In the genomic region with DNA sequence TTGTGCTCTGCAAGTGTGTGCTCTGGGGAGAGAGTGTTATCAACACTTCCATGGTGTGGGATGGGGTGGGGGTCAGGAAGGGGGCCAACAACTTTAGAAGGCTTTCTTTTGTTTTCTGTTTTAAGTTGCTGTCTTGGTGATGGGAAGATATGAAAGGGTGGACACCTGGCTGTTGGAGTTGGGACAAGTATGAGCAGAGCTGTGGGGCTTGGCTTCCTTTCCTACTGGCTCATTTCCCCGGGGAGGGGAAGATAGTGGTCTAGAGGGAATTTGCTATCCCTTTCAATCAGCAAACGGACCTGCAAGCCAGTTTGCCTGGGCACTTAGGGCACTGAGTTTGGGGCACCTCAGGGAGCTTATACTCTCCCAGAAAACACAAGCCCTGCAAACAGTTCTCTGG, we compare ENCODE assay signal across 21 cellular contexts. TPM values are rescaled to one million over a fixed set of nuclear protein-coding genes. Genes with fewer than 3 reads are reported as not detected.
DNase-seq lines count a peak whose midpoint lies in the region; ATAC-seq, FAIRE-seq and TF ChIP-seq lines count a peak whose summit lies in the region.
"Had no signal": no experiment of that assay in that cellular context is flagged by ENCODE, and none has a peak within 500 bp of the region (broad histone marks: within the 10 kb centered on the region; RNA-seq: fewer than 3 reads in every experiment).

No MANE protein-coding gene starts in this region.

- no peak overlapping the region for H2AFZ ChIP-seq in HepG2 (ENCODE audit: low read length)
- H2AFZ ChIP-seq: GM23248 had no signal

- no peak overlapping the region; the same call in 1 of the 2 replicates for H3K9ac ChIP-seq in HepG2 (ENCODE audit: insufficient read depth, low read depth, low read length)
- H3K9ac ChIP-seq: GM23248 had no signal

- H3K27me3 ChIP-seq in HepG2 (ENCODE audit: control insufficient read depth in 1 of 2, insufficient read depth in 2 of 2, low read length in 2 of 2) (peaks cover 0 to 11% of the 10 kb centered on the region in 2 experiments; a peak in 2 of 5 replicates), right lobe of liver (no peaks in the 10 kb centered on the region), uterus (no peaks in the 10 kb centered on the region)

- H3K9me3 Mint-ChIP-seq in brain (peaks cover 0 to 4% (median 0%) of the 10 kb centered on the region in 5 experiments), memory B cell (no peaks in the 10 kb centered on the region)

- ATAC-seq in HepG2 (no peak), right lobe of liver (no peak), memory B cell (ENCODE audit: low read depth) (no peak), HG03159 (IDR thresholded peaks at IDR 0.05; ENCODE audit: unreplicated experiment) (no peak), GM18517 (IDR thresholded peaks at IDR 0.05; ENCODE audit: unreplicated experiment) (no peak)
- ATAC-seq: GM12878 had no signal

- TF ChIP-seq CTCF in HepG2 (CRISPR knock-in tag; IDR thresholded peaks at IDR 0.05): no peak
- no peak for TF ChIP-seq CTCF in right lobe of liver (IDR thresholded peaks at IDR 0.05)
- no peak for TF ChIP-seq CTCF in brain (conservative IDR thresholded peaks at IDR 0.05)
- TF ChIP-seq CTCF in uterus (IDR thresholded peaks at IDR 0.05): no peak

- H3K4me1 ChIP-seq in HepG2 (ENCODE audit: insufficient read depth, low read length) (peaks cover 93% of the 10 kb centered on the region), right lobe of liver (peaks cover 0 to 25% (median 12%) of the 10 kb centered on the region in 4 donors), uterus (peaks cover 6 to 7% of the 10 kb centered on the region in 2 donors)

- no peak for FAIRE-seq in HepG2 (lab: Jason Lieb, UNC)
- FAIRE-seq: A204.1, GM12878 had no signal

- H3K36me3 Mint-ChIP-seq in brain (no peaks in the 10 kb centered on the region), memory B cell (no peaks in the 10 kb centered on the region)

- H3K36me3 ChIP-seq in HepG2 (replicated peaks in 1 of 2; ENCODE audit: control insufficient read depth in 1 of 2, insufficient read depth in 2 of 2, low read length in 2 of 2): no peaks in the 10 kb centered on the region
- H3K36me3 ChIP-seq in right lobe of liver: no peaks in the 10 kb centered on the region
- no peaks in the 10 kb centered on the region for H3K36me3 ChIP-seq in uterus

- H3K27ac ChIP-seq in HepG2 (ENCODE audit: extremely low read length, insufficient read depth, low read length): no peak overlapping the region
- no peak overlapping the region for H3K27ac ChIP-seq in right lobe of liver
- H3K27ac ChIP-seq in uterus: peak overlapping the region; percentile 91 to 98
- H3K27ac ChIP-seq: C4-2B, GM23248 had no signal

- 0% methylated on average over 1 of the region's 2 CpGs for WGBS in HepG2 (ENCODE audit: low lambda C conversion rate)
- WGBS in right lobe of liver (ENCODE audit: insufficient coverage, low coverage, low lambda C conversion rate, missing lambda C conversion rate): 24% methylated on average over 2 of the region's 2 CpGs

- no TSS peak for BruUV-seq in HepG2 (replicated peaks; lab: Mats Ljungman, UMichigan)

- TF ChIP-seq EP300 in HepG2 (IDR thresholded peaks at IDR 0.05; ENCODE audit: low read depth in 2 of 2, low read length in 2 of 2) (no peak), HepG2 (CRISPR knock-in tag; IDR thresholded peaks at IDR 0.05; ENCODE audit: borderline replicate concordance) (no peak)

- POLR2A ChIA-PET in HepG2 (lab: Yijun Ruan, JAX): interaction anchor here (1.7 to 2.2 kb wide), 2 partner anchors 16 to 19 kb away, joined by 6 to 28 read pairs; partner anchors contain the start of gene IER5

- in situ Hi-C loops in HepG2 (cut with HindIII; ENCODE audit: extremely low pct_ligation_motif_present, low pct_unique_long_range_greater_than_20kb): no loop called here

- CTCF ChIA-PET in HepG2 (lab: Yijun Ruan, JAX; ENCODE audit: low intra/inter-chr PET ratio, low total read pairs): no interaction called here

- H3K27me3 Mint-ChIP-seq in brain (peaks cover 7% of the 10 kb centered on the region), memory B cell (no peaks in the 10 kb centered on the region)

- intact Hi-C loops in HepG2 (cut with micrococcal nuclease; ENCODE audit: unreplicated experiment): no loop called here
- intact Hi-C loops in right lobe of liver (cut with DNase I): no loop called here
- intact Hi-C loops in uterus (cut with DNase I; ENCODE audit: low total_unique reads): no loop called here

- H3K27ac Mint-ChIP-seq in brain (peak overlapping the region in 4 of 5 experiments; percentile 36 to 99 (median 90)), memory B cell (peak overlapping the region; percentile 88)

- H3K79me2 ChIP-seq in HepG2 (ENCODE audit: insufficient read depth, low read length): no peaks in the 10 kb centered on the region

- TF ChIP-seq RAD21 in HepG2 (CRISPR knock-in tag; IDR thresholded peaks at IDR 0.05): no peak

- no peak for TF ChIP-seq POLR2A in HepG2 (IDR thresholded peaks at IDR 0.05; ENCODE audit: insufficient read depth in 1 of 2, low read depth in 2 of 2, low read length in 2 of 2)
- no peak for TF ChIP-seq POLR2A in right lobe of liver (IDR thresholded peaks at IDR 0.05)
- no peak for TF ChIP-seq POLR2A in uterus (IDR thresholded peaks at IDR 0.05)

- peak overlapping the region; percentile 62 for H3K4me2 ChIP-seq in HepG2 (ENCODE audit: low read depth, low read length)

- H3K4me3 ChIP-seq in HepG2 (replicated peaks in 1 of 3; ENCODE audit: insufficient read depth in 1 of 3, low read depth in 2 of 3, low read length in 3 of 3) (0 out of 6 replicates have a peak overlapping the region, but pooled peaks of 1 of the 3 experiments have one; percentile 3), right lobe of liver (no peak overlapping the region), uterus (no peak overlapping the region)
- H3K4me3 ChIP-seq: GM12878, GM23248 had no signal

- DNase-seq in HepG2 (ENCODE audit: low spot score) (no peak), right lobe of liver (no peak), memory B cell (ENCODE audit: low spot score in 2 of 2) (no peak), uterus (no peak), NCI-H345 treated with DMSO at 0.1 percent for 48 hours (lab: John Stamatoyannopoulos, UW; ENCODE audit: unreplicated experiment) (no peak)
- DNase-seq: DMS 273 treated with DMSO at 0.1 percent for 48 hours, GDM1, GM23248, HCEC 1CT, MM.1S, NCI-H1105, NCI-H1694 treated with DMSO at 0.1 percent for 48 hours, NCI-H2107, NCI-H2227 treated with DMSO at 0.1 percent for 48 hours, NCI-H524 treated with DMSO at 0.1 percent for 48 hours had no signal

- H4K20me1 ChIP-seq in HepG2 (ENCODE audit: insufficient read depth, low read length): no peaks in the 10 kb centered on the region

- peak overlapping the region in 2 of 5 experiments; percentile 33 to 81 for H3K4me3 Mint-ChIP-seq in brain
- no peak overlapping the region for H3K4me3 Mint-ChIP-seq in memory B cell

- peaks cover 92% of the 10 kb centered on the region for H3K4me1 Mint-ChIP-seq in brain
- peaks cover 34% of the 10 kb centered on the region for H3K4me1 Mint-ChIP-seq in memory B cell

- H3K9me3 ChIP-seq in HepG2 (ENCODE audit: low read length) (no peaks in the 10 kb centered on the region), right lobe of liver (no peaks in the 10 kb centered on the region), uterus (no peaks in the 10 kb centered on the region)

RNA-seq across cellular contexts. Expression of gene IER5, which starts 19.2 kb away (rescaled TPM):
- total RNA-seq in HepG2 (2016; rRNA removed; fragmentation: Illumina TruSeq; extraction: Trizol) (3.0 and 3.5 TPM in 2 replicates), right lobe of liver (1 to 10 TPM; 2.0 to 6.2 (median 3.4) TPM), uterus (10 to 100 TPM; 19.4 to 34.8 (median 24.2) TPM)
- total RNA-seq in HepG2 (2016; cell fraction: cytosol; rRNA removed; fragmentation: Illumina TruSeq; extraction: Trizol; ENCODE audit: low read depth): 0.71 and 0.81 TPM in 2 replicates
- total RNA-seq in HepG2 (2016; cell fraction: insoluble cytoplasmic fraction; rRNA removed; fragmentation: Illumina TruSeq; extraction: Trizol): 2.3 and 3.4 TPM in 2 replicates
- total RNA-seq in HepG2 (2016; cell fraction: membrane; rRNA removed; fragmentation: Illumina TruSeq; extraction: Trizol): 2.1 and 2.2 TPM in 2 replicates
- 3.7 and 4.2 TPM in 2 replicates for total RNA-seq in HepG2 (2016; cell fraction: nucleus; rRNA removed; fragmentation: Illumina TruSeq; extraction: Trizol)
- polyA plus RNA-seq in HepG2 (2011; rRNA removed) (2.5 and 3.1 TPM in 2 replicates), brain (ENCODE audit: insufficient read depth, low read depth, low replicate concordance) (12.4 TPM)
- 2.4 and 2.6 TPM in 2 replicates for polyA plus RNA-seq in HepG2 (2011; cell fraction: cytosol; rRNA removed)
- polyA plus RNA-seq in HepG2 (2011; cell fraction: nucleus; rRNA removed): 4.5 and 4.9 TPM in 2 replicates
- polyA plus RNA-seq in HepG2 (2012): 1.8 and 2.7 TPM in 2 replicates
- 0.26 TPM in 2 replicates for polyA plus RNA-seq in HepG2 (2016; cell fraction: cytosol; fragmentation: Illumina TruSeq; extraction: Trizol; ENCODE audit: low read depth)
- 1.9 TPM in 2 replicates for polyA plus RNA-seq in HepG2 (2016; cell fraction: insoluble cytoplasmic fraction; fragmentation: Illumina TruSeq; extraction: Trizol; ENCODE audit: low read depth)
- polyA plus RNA-seq in HepG2 (2016; cell fraction: membrane; fragmentation: Illumina TruSeq; extraction: Trizol; ENCODE audit: low read depth): 0.66 and 0.70 TPM in 2 replicates
- polyA plus RNA-seq in HepG2 (2016; cell fraction: nucleus; fragmentation: Illumina TruSeq; extraction: Trizol; ENCODE audit: insufficient read depth, low read depth): 3.4 and 3.9 TPM in 2 replicates
- polyA minus RNA-seq in HepG2 (2011; rRNA and poly(A)+ RNA removed; ENCODE audit: low replicate concordance): 4.2 and 7.4 TPM in 2 replicates
- polyA minus RNA-seq in HepG2 (2011; cell fraction: cytosol; rRNA and poly(A)+ RNA removed): 2.6 TPM in 2 replicates
- polyA minus RNA-seq in HepG2 (2011; cell fraction: nucleus; rRNA and poly(A)+ RNA removed): 5.2 and 7.2 TPM in 2 replicates

Comparison
In these comparisons a context has a peak if more than half of its experiments do, and no peak if none do; other contexts are left out.
1. H3K27ac ChIP-seq: peak in uterus (2 of 2); none in HepG2 (single experiment) and right lobe of liver (0 of 3).